Comparison of ENCODE assay signal across 1 cellular context in genomic region chr6:157381631-157382621, GRCh38.
TF ChIP-seq lines count a peak whose summit lies in the region.

No MANE protein-coding gene starts in this region.

TF ChIP-seq in HepG2, 621 proteins besides CTCF, POLR2A, EP300 and RAD21 (continued from another document and continues in another):
- TF ChIP-seq GLI4 (CRISPR knock-in tag; IDR thresholded peaks at IDR 0.05; ENCODE audit: borderline replicate concordance) (no peak), ZBTB43 (CRISPR knock-in tag; conservative IDR thresholded peaks at IDR 0.05) (no peak), REPIN1 (CRISPR knock-in tag; IDR thresholded peaks at IDR 0.05; ENCODE audit: borderline replicate concordance, low read depth) (no peak), ASH2L (IDR thresholded peaks at IDR 0.05; ENCODE audit: insufficient read length, low read depth, low read length) (no peak), KDM2A (CRISPR knock-in tag; IDR thresholded peaks at IDR 0.05; ENCODE audit: borderline replicate concordance, low read depth) (no peak; the same call in 1 of the 2 replicates), IRF1 (CRISPR knock-in tag; IDR thresholded peaks at IDR 0.05; ENCODE audit: low read depth) (no peak), ZNF800 (CRISPR knock-in tag; IDR thresholded peaks at IDR 0.05) (no peak), TBP (CRISPR knock-in tag; IDR thresholded peaks at IDR 0.05) (no peak), ZNF232 (CRISPR knock-in tag; IDR thresholded peaks at IDR 0.05; ENCODE audit: borderline replicate concordance) (no peak; the same call in 1 of the 2 replicates), ZNF24 (IDR thresholded peaks at IDR 0.05) (no peak), ZNF44 (CRISPR knock-in tag; IDR thresholded peaks at IDR 0.05) (no peak), MTF2 (CRISPR knock-in tag; IDR thresholded peaks at IDR 0.05; ENCODE audit: borderline replicate concordance) (no peak), ZNF33A (CRISPR knock-in tag; IDR thresholded peaks at IDR 0.05; ENCODE audit: borderline replicate concordance) (no peak), ZNF260 (CRISPR knock-in tag; IDR thresholded peaks at IDR 0.05; ENCODE audit: borderline replicate concordance, low read depth) (no peak), RARG (CRISPR knock-in tag; IDR thresholded peaks at IDR 0.05; ENCODE audit: low read depth) (no peak), MLXIP (CRISPR knock-in tag; IDR thresholded peaks at IDR 0.05; ENCODE audit: borderline replicate concordance) (no peak), ZSCAN12 (CRISPR knock-in tag; IDR thresholded peaks at IDR 0.05) (no peak), ZNF282 (IDR thresholded peaks at IDR 0.05; ENCODE audit: partially characterized antibody) (no peak), ZNF776 (CRISPR knock-in tag; IDR thresholded peaks at IDR 0.05) (no peak), ZNF850 (CRISPR knock-in tag; conservative IDR thresholded peaks at IDR 0.05) (no peak), MED13 (CRISPR knock-in tag; IDR thresholded peaks at IDR 0.05) (no peak), PPARG (CRISPR knock-in tag; conservative IDR thresholded peaks at IDR 0.05) (no peak), ZNF253 (CRISPR knock-in tag; IDR thresholded peaks at IDR 0.05; ENCODE audit: borderline replicate concordance) (no peak), MXI1 (IDR thresholded peaks at IDR 0.05; ENCODE audit: borderline replicate concordance, low read depth, low read length) (no peak; the same call in 2 of the 3 replicates), ZNF431 (CRISPR knock-in tag; IDR thresholded peaks at IDR 0.05; ENCODE audit: borderline replicate concordance, low read depth) (no peak), ELF1 (CRISPR knock-in tag; IDR thresholded peaks at IDR 0.05) (no peak), PBX3 (CRISPR knock-in tag; IDR thresholded peaks at IDR 0.05; ENCODE audit: borderline replicate concordance) (no peak), XBP1 (CRISPR knock-in tag; IDR thresholded peaks at IDR 0.05) (no peak), NFYB (CRISPR knock-in tag; IDR thresholded peaks at IDR 0.05) (no peak), ZNF354B (CRISPR knock-in tag; IDR thresholded peaks at IDR 0.05) (no peak), ZNF280B (CRISPR knock-in tag; IDR thresholded peaks at IDR 0.05; ENCODE audit: borderline replicate concordance) (no peak), ZBTB10 (CRISPR knock-in tag; IDR thresholded peaks at IDR 0.05; ENCODE audit: borderline replicate concordance) (no peak), MEF2D (CRISPR knock-in tag; IDR thresholded peaks at IDR 0.05) (no peak), ELK4 (CRISPR knock-in tag; IDR thresholded peaks at IDR 0.05; ENCODE audit: borderline replicate concordance) (no peak), HOXA9 (CRISPR knock-in tag; IDR thresholded peaks at IDR 0.05; ENCODE audit: borderline replicate concordance) (no peak), SP4 (CRISPR knock-in tag; IDR thresholded peaks at IDR 0.05) (0 out of 2 replicates have a peak, but pooled peaks have one; percentile 32), ZNF691 (CRISPR knock-in tag; IDR thresholded peaks at IDR 0.05; ENCODE audit: borderline replicate concordance, low read depth) (no peak), ZFP91 (CRISPR knock-in tag; IDR thresholded peaks at IDR 0.05; ENCODE audit: borderline replicate concordance) (0 out of 2 replicates have a peak, but pooled peaks have one; percentile 32), PAWR (CRISPR knock-in tag; IDR thresholded peaks at IDR 0.05; ENCODE audit: borderline replicate concordance) (no peak), RELA (CRISPR knock-in tag; IDR thresholded peaks at IDR 0.05) (no peak), POGK (CRISPR knock-in tag; conservative IDR thresholded peaks at IDR 0.05) (no peak), KLF13 (CRISPR knock-in tag; IDR thresholded peaks at IDR 0.05) (no peak), FOXA1 (IDR thresholded peaks at IDR 0.05) (no peak), FOXA1 (CRISPR knock-in tag; IDR thresholded peaks at IDR 0.05) (no peak), ZNF251 (CRISPR knock-in tag; IDR thresholded peaks at IDR 0.05) (no peak)
